ENCODE assay signal across 19 cellular contexts in the genomic region with DNA sequence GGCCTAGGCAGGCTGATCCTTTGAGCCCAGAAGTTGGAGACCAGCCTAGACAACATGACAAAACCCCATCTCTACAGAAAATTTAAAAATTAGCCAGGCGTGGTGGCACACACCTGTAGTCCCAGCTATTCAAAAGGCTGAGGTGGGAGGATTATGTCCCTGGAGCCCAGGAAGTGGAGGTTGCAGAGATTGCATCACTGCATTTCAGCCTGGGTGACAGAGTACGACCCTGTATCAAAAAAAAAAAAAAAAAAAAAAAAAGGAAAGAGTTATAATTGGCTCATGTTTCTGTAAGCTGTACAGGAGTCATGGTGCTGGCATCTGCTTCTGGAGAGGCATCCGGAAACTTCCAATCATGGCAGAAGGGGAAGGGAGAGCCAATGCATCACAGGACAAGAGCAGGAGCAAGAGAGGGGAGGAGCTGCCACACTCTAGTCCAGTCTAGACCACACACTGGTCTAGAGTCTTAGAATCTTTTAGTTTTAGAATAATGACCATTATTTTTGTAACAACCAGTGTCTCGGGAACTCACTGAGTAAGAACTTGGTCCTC. TPM values are rescaled to one million over a fixed set of nuclear protein-coding genes. Genes with fewer than 3 reads are reported as not detected.
DNase-seq lines count a peak whose midpoint lies in the region; ATAC-seq and TF ChIP-seq lines count a peak whose summit lies in the region.
"Had no signal": no experiment of that assay in that cellular context is flagged by ENCODE, and none has a peak within 500 bp of the region (broad histone marks: within the 10 kb centered on the region; RNA-seq: fewer than 3 reads in every experiment).

No MANE protein-coding gene starts in this region.

- CTCF ChIA-PET in BJ (lab: Yijun Ruan, JAX) = no interaction called here

- peak; percentile 51 for DNase-seq in BJ (ENCODE audit: low read depth)
- peak; percentile 35 for DNase-seq in LHCN-M2 (ENCODE audit: low read depth)
- peak; percentile 34 for DNase-seq in dedifferentiated amniotic fluid mesenchymal stem cell (ENCODE audit: extremely low spot score)
- peak; percentile 38 for DNase-seq in myocyte (ENCODE audit: low read depth)
- no peak for DNase-seq in activated CD4-positive, alpha-beta T cell treated with anti-CD3 and anti-CD28 coated beads, Interleukin-2, amount 50 U/mL, for 48 hours
- DNase-seq in COLO668 (lab: John Stamatoyannopoulos, UW; ENCODE audit: unreplicated experiment) = no peak
- DNase-seq in activated CD4-positive, alpha-beta T cell treated with anti-CD3 and anti-CD28 coated beads for 1 hour = no peak
- DNase-seq: activated CD4-positive, alpha-beta memory T cell treated with anti-CD3 and anti-CD28 coated beads, Interleukin-2, amount 10 ng/mL, durations not matched to agents 7 days and 5 days; CD4-positive, alpha-beta T cell; GF-D8; GOT3; Kasumi-1; NCI-H1694 treated with DMSO at 0.1 percent for 48 hours; SHP77; small intestine had no signal

- no peaks in the 10 kb centered on the region for H3K27me3 ChIP-seq in BJ (ENCODE audit: control insufficient read depth, insufficient read depth, low read length)
- H3K27me3 ChIP-seq: cardiac muscle cell, vagina had no signal

- ATAC-seq in GM18511 (IDR thresholded peaks at IDR 0.05; ENCODE audit: unreplicated experiment) = no peak

- no peak for TF ChIP-seq CTCF in BJ (IDR thresholded peaks at IDR 0.05; ENCODE audit: insufficient read depth, low read depth, low read length)

- no peaks in the 10 kb centered on the region; the same call in 1 of the 2 replicates for H3K36me3 ChIP-seq in BJ (ENCODE audit: control insufficient read depth, insufficient read depth, low read length)
- H3K36me3 ChIP-seq: cardiac muscle cell, vagina had no signal

- H3K4me3 ChIP-seq in BJ (ENCODE audit: low read depth, low read length) = no peak overlapping the region
- H3K4me3 ChIP-seq: cardiac muscle cell, lung, vagina had no signal

- POLR2A ChIA-PET in BJ (lab: Charles Lee) = no interaction called here

RNA-seq across cellular contexts. Expression of a gene that starts 16.8 kb away (rescaled TPM):
- 20.0 and 24.9 TPM in 2 replicates for polyA plus RNA-seq in BJ (2011; rRNA removed)
- 45.4 and 52.6 TPM in 2 replicates for polyA minus RNA-seq in BJ (2011; rRNA and poly(A)+ RNA removed)
- 38.0 and 45.5 TPM in 2 replicates for total RNA-seq in LHCN-M2 (2014; rRNA removed)
- 25.3 TPM for polyA plus RNA-seq in LHCN-M2 (2012)
- 35.1 and 37.6 TPM in 2 replicates for total RNA-seq in myocyte
- polyA plus RNA-seq in myocyte (2012) = 23.1 TPM
- total RNA-seq: CD4-positive, alpha-beta T cell had no signal

Comparison
In these comparisons a context has a peak if more than half of its experiments do, and no peak if none do; other contexts are left out.
1. DNase-seq: peak in BJ (single experiment), LHCN-M2 (single experiment), dedifferentiated amniotic fluid mesenchymal stem cell (single experiment) and myocyte (single experiment); none in activated CD4-positive, alpha-beta T cell treated with anti-CD3 and anti-CD28 coated beads, Interleukin-2, amount 50 U/mL, for 48 hours (0 of 2), COLO668 (single experiment) and activated CD4-positive, alpha-beta T cell treated with anti-CD3 and anti-CD28 coated beads for 1 hour (single experiment).